ENCODE assay signal across 1 cellular context in genomic region chr17:63497708-63498483, GRCh38.
TF ChIP-seq lines count a peak whose summit lies in the region.

No MANE protein-coding gene starts in this region.

TF ChIP-seq in HepG2, 621 proteins besides CTCF, POLR2A, EP300 and RAD21 (continued from another document and continues in another):
- TF ChIP-seq SSRP1 (CRISPR knock-in tag; IDR thresholded peaks at IDR 0.05), result no peak
- TF ChIP-seq HOXA3 (CRISPR knock-in tag; IDR thresholded peaks at IDR 0.05), result peak; percentile 1; the same call in 1 of the 2 replicates
- TF ChIP-seq PATZ1 (CRISPR knock-in tag; IDR thresholded peaks at IDR 0.05), result peak; percentile 23; the same call in 1 of the 2 replicates
- TF ChIP-seq ZSCAN5A (CRISPR knock-in tag; IDR thresholded peaks at IDR 0.05; ENCODE audit: borderline replicate concordance), result no peak
- TF ChIP-seq ZNF274 (CRISPR knock-in tag; IDR thresholded peaks at IDR 0.05), result peak; percentile 74; the same call in 1 of the 2 replicates
- TF ChIP-seq UBTF (CRISPR knock-in tag; IDR thresholded peaks at IDR 0.05), result peak; percentile 27; the same call in 1 of the 2 replicates
- no peak for TF ChIP-seq SP2 (CRISPR knock-in tag; IDR thresholded peaks at IDR 0.05)
- TF ChIP-seq HOXA9 (CRISPR knock-in tag; IDR thresholded peaks at IDR 0.05; ENCODE audit: borderline replicate concordance), result no peak
- TF ChIP-seq ZNF687 (CRISPR knock-in tag; IDR thresholded peaks at IDR 0.05), result peak; percentile 64
- TF ChIP-seq YY1 (IDR thresholded peaks at IDR 0.05; ENCODE audit: insufficient read depth, insufficient replicate concordance, low read depth, low read length), result peak; percentile 27
- 0 out of 2 replicates have a peak, but pooled peaks have one; percentile 53 for TF ChIP-seq ZNF782 (CRISPR knock-in tag; IDR thresholded peaks at IDR 0.05; ENCODE audit: borderline replicate concordance)
- no peak for TF ChIP-seq POLR2G (IDR thresholded peaks at IDR 0.05; ENCODE audit: low read depth, low read length)
- TF ChIP-seq CBFB (CRISPR knock-in tag; IDR thresholded peaks at IDR 0.05), result no peak
- peak; percentile 27; the same call in 1 of the 2 replicates for TF ChIP-seq MTF2 (CRISPR knock-in tag; IDR thresholded peaks at IDR 0.05; ENCODE audit: borderline replicate concordance)
- no peak for TF ChIP-seq HOXA5 (CRISPR knock-in tag; IDR thresholded peaks at IDR 0.05)
- TF ChIP-seq MEIS1 (CRISPR knock-in tag; IDR thresholded peaks at IDR 0.05; ENCODE audit: borderline replicate concordance), result no peak
- no peak for TF ChIP-seq CENPBD1 (CRISPR knock-in tag; IDR thresholded peaks at IDR 0.05; ENCODE audit: borderline replicate concordance, low read depth)
- no peak for TF ChIP-seq BCLAF1 (IDR thresholded peaks at IDR 0.05)
- TF ChIP-seq ZNF281 (CRISPR knock-in tag; IDR thresholded peaks at IDR 0.05; ENCODE audit: borderline replicate concordance), result no peak
- no peak for TF ChIP-seq GLI4 (CRISPR knock-in tag; IDR thresholded peaks at IDR 0.05; ENCODE audit: borderline replicate concordance)
- TF ChIP-seq BORCS8-MEF2B (CRISPR knock-in tag; IDR thresholded peaks at IDR 0.05), result 0 out of 2 replicates have a peak, but pooled peaks have one; percentile 17
- 0 out of 2 replicates have a peak, but pooled peaks have one; percentile 7 for TF ChIP-seq ZIK1 (CRISPR knock-in tag; IDR thresholded peaks at IDR 0.05; ENCODE audit: borderline replicate concordance, low read depth)
- TF ChIP-seq THAP11 (CRISPR knock-in tag; IDR thresholded peaks at IDR 0.05), result no peak
- TF ChIP-seq FOXO4 (CRISPR knock-in tag; conservative IDR thresholded peaks at IDR 0.05), result 0 out of 2 replicates have a peak, but pooled peaks have one; percentile 48
- TF ChIP-seq ZNF430 (CRISPR knock-in tag; IDR thresholded peaks at IDR 0.05), result no peak
- peak; percentile 82 for TF ChIP-seq ZBTB33 (CRISPR knock-in tag; IDR thresholded peaks at IDR 0.05)
- 0 out of 2 replicates have a peak, but pooled peaks have one; percentile 26 for TF ChIP-seq ZNF451 (CRISPR knock-in tag; IDR thresholded peaks at IDR 0.05)
- no peak for TF ChIP-seq KDM6A (CRISPR knock-in tag; IDR thresholded peaks at IDR 0.05; ENCODE audit: low read depth)
- no peak for TF ChIP-seq ESRRA (CRISPR knock-in tag; IDR thresholded peaks at IDR 0.05; ENCODE audit: low read depth)
- no peak for TF ChIP-seq ZBTB10 (CRISPR knock-in tag; IDR thresholded peaks at IDR 0.05; ENCODE audit: borderline replicate concordance)
